1 cellular context compared by ENCODE assay signal in genomic region chr1:53889304-53890298, GRCh38.
TF ChIP-seq lines count a peak whose summit lies in the region.

Gene YIPF1, minus strand, starts transcription at chr1:53889797. Its CDS starts 860 bp downstream, at chr1:53888937.

TF ChIP-seq in K562, 482 proteins besides CTCF, POLR2A, EP300 and RAD21 (continued from another document and continues in another):
- TF ChIP-seq, protein P1, sequence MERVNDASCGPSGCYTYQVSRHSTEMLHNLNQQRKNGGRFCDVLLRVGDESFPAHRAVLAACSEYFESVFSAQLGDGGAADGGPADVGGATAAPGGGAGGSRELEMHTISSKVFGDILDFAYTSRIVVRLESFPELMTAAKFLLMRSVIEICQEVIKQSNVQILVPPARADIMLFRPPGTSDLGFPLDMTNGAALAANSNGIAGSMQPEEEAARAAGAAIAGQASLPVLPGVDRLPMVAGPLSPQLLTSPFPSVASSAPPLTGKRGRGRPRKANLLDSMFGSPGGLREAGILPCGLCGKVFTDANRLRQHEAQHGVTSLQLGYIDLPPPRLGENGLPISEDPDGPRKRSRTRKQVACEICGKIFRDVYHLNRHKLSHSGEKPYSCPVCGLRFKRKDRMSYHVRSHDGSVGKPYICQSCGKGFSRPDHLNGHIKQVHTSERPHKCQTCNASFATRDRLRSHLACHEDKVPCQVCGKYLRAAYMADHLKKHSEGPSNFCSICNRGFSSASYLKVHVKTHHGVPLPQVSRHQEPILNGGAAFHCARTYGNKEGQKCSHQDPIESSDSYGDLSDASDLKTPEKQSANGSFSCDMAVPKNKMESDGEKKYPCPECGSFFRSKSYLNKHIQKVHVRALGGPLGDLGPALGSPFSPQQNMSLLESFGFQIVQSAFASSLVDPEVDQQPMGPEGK (CRISPR knock-in tag; IDR thresholded peaks at IDR 0.05; ENCODE audit: borderline replicate concordance): no peak
- TF ChIP-seq HOMEZ (CRISPR knock-in tag; IDR thresholded peaks at IDR 0.05): 0 out of 2 replicates have a peak, but pooled peaks have one; percentile 16
- no peak for TF ChIP-seq SMARCB1 (IDR thresholded peaks at IDR 0.05; ENCODE audit: insufficient read length, low read depth)
- TF ChIP-seq ZNF395 (CRISPR knock-in tag; IDR thresholded peaks at IDR 0.05): no peak
- TF ChIP-seq NFE2L1 (tag; IDR thresholded peaks at IDR 0.05; ENCODE audit: borderline replicate concordance, low read depth): no peak
- peak in 1 of 2 experiments; percentile 68; a peak in 1 of 4 replicates for TF ChIP-seq ARNT (IDR thresholded peaks at IDR 0.05)
- TF ChIP-seq SMC3 (conservative IDR thresholded peaks at IDR 0.05; ENCODE audit: insufficient read depth, low read depth, low read length): 0 out of 2 replicates have a peak, but pooled peaks have one; percentile 15
- no peak for TF ChIP-seq ATF2 (CRISPR knock-in tag; IDR thresholded peaks at IDR 0.05)
- TF ChIP-seq, protein P2, sequence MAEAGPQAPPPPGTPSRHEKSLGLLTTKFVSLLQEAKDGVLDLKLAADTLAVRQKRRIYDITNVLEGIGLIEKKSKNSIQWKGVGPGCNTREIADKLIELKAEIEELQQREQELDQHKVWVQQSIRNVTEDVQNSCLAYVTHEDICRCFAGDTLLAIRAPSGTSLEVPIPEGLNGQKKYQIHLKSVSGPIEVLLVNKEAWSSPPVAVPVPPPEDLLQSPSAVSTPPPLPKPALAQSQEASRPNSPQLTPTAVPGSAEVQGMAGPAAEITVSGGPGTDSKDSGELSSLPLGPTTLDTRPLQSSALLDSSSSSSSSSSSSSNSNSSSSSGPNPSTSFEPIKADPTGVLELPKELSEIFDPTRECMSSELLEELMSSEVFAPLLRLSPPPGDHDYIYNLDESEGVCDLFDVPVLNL (CRISPR knock-in tag; IDR thresholded peaks at IDR 0.05; ENCODE audit: low read depth): peak; percentile 14; the same call in 1 of the 2 replicates
- TF ChIP-seq CHCHD3 (CRISPR knock-in tag; IDR thresholded peaks at IDR 0.05): no peak
- TF ChIP-seq, protein P3, sequence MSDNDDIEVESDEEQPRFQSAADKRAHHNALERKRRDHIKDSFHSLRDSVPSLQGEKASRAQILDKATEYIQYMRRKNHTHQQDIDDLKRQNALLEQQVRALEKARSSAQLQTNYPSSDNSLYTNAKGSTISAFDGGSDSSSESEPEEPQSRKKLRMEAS (CRISPR knock-in tag; IDR thresholded peaks at IDR 0.05): peak; percentile 35; the same call in 1 of the 2 replicates
- TF ChIP-seq ZBTB7A (IDR thresholded peaks at IDR 0.05; ENCODE audit: borderline replicate concordance, control insufficient read depth, low read depth, low read length): peak; percentile 23; the same call in 1 of the 2 replicates
- TF ChIP-seq, protein P4, sequence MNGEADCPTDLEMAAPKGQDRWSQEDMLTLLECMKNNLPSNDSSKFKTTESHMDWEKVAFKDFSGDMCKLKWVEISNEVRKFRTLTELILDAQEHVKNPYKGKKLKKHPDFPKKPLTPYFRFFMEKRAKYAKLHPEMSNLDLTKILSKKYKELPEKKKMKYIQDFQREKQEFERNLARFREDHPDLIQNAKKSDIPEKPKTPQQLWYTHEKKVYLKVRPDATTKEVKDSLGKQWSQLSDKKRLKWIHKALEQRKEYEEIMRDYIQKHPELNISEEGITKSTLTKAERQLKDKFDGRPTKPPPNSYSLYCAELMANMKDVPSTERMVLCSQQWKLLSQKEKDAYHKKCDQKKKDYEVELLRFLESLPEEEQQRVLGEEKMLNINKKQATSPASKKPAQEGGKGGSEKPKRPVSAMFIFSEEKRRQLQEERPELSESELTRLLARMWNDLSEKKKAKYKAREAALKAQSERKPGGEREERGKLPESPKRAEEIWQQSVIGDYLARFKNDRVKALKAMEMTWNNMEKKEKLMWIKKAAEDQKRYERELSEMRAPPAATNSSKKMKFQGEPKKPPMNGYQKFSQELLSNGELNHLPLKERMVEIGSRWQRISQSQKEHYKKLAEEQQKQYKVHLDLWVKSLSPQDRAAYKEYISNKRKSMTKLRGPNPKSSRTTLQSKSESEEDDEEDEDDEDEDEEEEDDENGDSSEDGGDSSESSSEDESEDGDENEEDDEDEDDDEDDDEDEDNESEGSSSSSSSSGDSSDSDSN (IDR thresholded peaks at IDR 0.05; ENCODE audit: borderline replicate concordance in 1 of 2, low read depth in 2 of 2, low read length in 2 of 2): no peak
- no peak for TF ChIP-seq TEAD4 (IDR thresholded peaks at IDR 0.05; ENCODE audit: low read length)
- no peak for TF ChIP-seq TEAD4 (CRISPR knock-in tag; IDR thresholded peaks at IDR 0.05; ENCODE audit: borderline replicate concordance)
- no peak for TF ChIP-seq ZZZ3 (IDR thresholded peaks at IDR 0.05)
- no peak for TF ChIP-seq TEAD2 (tag; IDR thresholded peaks at IDR 0.05)
- TF ChIP-seq, protein P5, sequence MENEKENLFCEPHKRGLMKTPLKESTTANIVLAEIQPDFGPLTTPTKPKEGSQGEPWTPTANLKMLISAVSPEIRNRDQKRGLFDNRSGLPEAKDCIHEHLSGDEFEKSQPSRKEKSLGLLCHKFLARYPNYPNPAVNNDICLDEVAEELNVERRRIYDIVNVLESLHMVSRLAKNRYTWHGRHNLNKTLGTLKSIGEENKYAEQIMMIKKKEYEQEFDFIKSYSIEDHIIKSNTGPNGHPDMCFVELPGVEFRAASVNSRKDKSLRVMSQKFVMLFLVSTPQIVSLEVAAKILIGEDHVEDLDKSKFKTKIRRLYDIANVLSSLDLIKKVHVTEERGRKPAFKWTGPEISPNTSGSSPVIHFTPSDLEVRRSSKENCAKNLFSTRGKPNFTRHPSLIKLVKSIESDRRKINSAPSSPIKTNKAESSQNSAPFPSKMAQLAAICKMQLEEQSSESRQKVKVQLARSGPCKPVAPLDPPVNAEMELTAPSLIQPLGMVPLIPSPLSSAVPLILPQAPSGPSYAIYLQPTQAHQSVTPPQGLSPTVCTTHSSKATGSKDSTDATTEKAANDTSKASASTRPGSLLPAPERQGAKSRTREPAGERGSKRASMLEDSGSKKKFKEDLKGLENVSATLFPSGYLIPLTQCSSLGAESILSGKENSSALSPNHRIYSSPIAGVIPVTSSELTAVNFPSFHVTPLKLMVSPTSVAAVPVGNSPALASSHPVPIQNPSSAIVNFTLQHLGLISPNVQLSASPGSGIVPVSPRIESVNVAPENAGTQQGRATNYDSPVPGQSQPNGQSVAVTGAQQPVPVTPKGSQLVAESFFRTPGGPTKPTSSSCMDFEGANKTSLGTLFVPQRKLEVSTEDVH (IDR thresholded peaks at IDR 0.05; ENCODE audit: low read depth, partially characterized antibody): peak; percentile 66
- no peak for TF ChIP-seq CTCFL (IDR thresholded peaks at IDR 0.05; ENCODE audit: borderline replicate concordance, insufficient read depth, low read depth, low read length, poor library complexity, severe bottlenecking)
- no peak for TF ChIP-seq HES1 (IDR thresholded peaks at IDR 0.05; ENCODE audit: low read depth)
- TF ChIP-seq POLR3A (IDR thresholded peaks at IDR 0.05; ENCODE audit: borderline replicate concordance, extremely low read depth, insufficient read depth, insufficient read length): no peak
- no peak for TF ChIP-seq ZMIZ1 (IDR thresholded peaks at IDR 0.05; ENCODE audit: low read depth in 2 of 2, low read length in 2 of 2)
- TF ChIP-seq NR4A1 (CRISPR knock-in tag; IDR thresholded peaks at IDR 0.05): peak; percentile 34; the same call in 1 of the 2 replicates
- no peak for TF ChIP-seq NR4A1 (tag; IDR thresholded peaks at IDR 0.05)
- no peak for TF ChIP-seq CEBPG (CRISPR knock-in tag; IDR thresholded peaks at IDR 0.05)
- TF ChIP-seq CEBPG (tag; conservative IDR thresholded peaks at IDR 0.05 in 1 of 2, IDR thresholded peaks at IDR 0.05 in 1 of 2): peak in 1 of 2 experiments; percentile 52; a peak in 2 of 4 replicates
- peak in 1 of 2 experiments; percentile 24; a peak in 1 of 4 replicates for TF ChIP-seq ZNF639 (CRISPR knock-in tag; conservative IDR thresholded peaks at IDR 0.05 in 1 of 2, IDR thresholded peaks at IDR 0.05 in 1 of 2)
- TF ChIP-seq ZNF165 (CRISPR knock-in tag; IDR thresholded peaks at IDR 0.05; ENCODE audit: borderline replicate concordance): no peak
- peak; percentile 57 for TF ChIP-seq L3MBTL2 (IDR thresholded peaks at IDR 0.05)
- peak; percentile 55; the same call in 1 of the 2 replicates for TF ChIP-seq KLF13 (tag; IDR thresholded peaks at IDR 0.05; ENCODE audit: borderline replicate concordance, low read depth)
- peak; percentile 56; the same call in 1 of the 2 replicates for TF ChIP-seq MTA3 (IDR thresholded peaks at IDR 0.05; ENCODE audit: borderline replicate concordance)
- peak; percentile 84 for TF ChIP-seq SAP30 (IDR thresholded peaks at IDR 0.05; ENCODE audit: borderline replicate concordance, insufficient read depth, low read depth, low read length, poor library complexity, severe bottlenecking)
- no peak for TF ChIP-seq TFAM (CRISPR knock-in tag; conservative IDR thresholded peaks at IDR 0.05)
- TF ChIP-seq ZNF134 (CRISPR knock-in tag; conservative IDR thresholded peaks at IDR 0.05): 0 out of 2 replicates have a peak, but pooled peaks have one; percentile 18
